ENCODE assay signal across 1 cellular context in the genomic region with DNA sequence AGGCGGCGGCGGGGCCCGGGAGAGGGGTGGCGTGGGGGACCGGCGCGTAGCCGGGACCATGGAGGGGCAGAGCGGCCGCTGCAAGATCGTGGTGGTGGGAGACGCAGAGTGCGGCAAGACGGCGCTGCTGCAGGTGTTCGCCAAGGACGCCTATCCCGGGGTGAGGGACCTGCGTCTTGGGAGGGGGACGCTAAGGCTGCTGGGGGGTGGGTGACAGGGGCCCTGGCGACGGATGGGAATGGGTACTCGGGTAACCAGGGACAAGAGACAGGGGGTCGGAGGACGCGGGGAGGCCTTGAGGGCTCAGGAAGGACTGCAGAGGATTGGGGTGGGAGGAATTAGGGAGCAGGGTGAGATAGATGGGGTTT.
A peak's percentile ranks its signal among the peaks of the same experiment; 100 is the strongest.
TF ChIP-seq lines count a peak whose summit lies in the region.

No MANE protein-coding gene starts in this region.

TF ChIP-seq in K562, 482 proteins besides CTCF, POLR2A, EP300 and RAD21:
- TF ChIP-seq XRCC4 (IDR thresholded peaks at IDR 0.05; ENCODE audit: extremely low read depth, insufficient read depth, insufficient read length) (no peak), CHD1 (IDR thresholded peaks at IDR 0.05; ENCODE audit: low read length) (no peak), SETDB1 (IDR thresholded peaks at IDR 0.05; ENCODE audit: low read length) (no peak), RBM22 (IDR thresholded peaks at IDR 0.05; ENCODE audit: low read depth, low read length, poor library complexity, severe bottlenecking) (no peak), PCBP1 (IDR thresholded peaks at IDR 0.05; ENCODE audit: low read depth, low read length, poor library complexity, severe bottlenecking) (peak; percentile 70), PCBP2 (IDR thresholded peaks at IDR 0.05; ENCODE audit: low read depth, low read length, poor library complexity, severe bottlenecking) (no peak), ZNF75A (CRISPR knock-in tag; IDR thresholded peaks at IDR 0.05) (no peak), ZNF212 (CRISPR knock-in tag; IDR thresholded peaks at IDR 0.05) (no peak), ZFP30 (CRISPR knock-in tag; IDR thresholded peaks at IDR 0.05; ENCODE audit: borderline replicate concordance) (no peak), PYGO2 (tag; IDR thresholded peaks at IDR 0.05) (no peak), CEBPG (CRISPR knock-in tag; IDR thresholded peaks at IDR 0.05) (no peak), CEBPG (tag; conservative IDR thresholded peaks at IDR 0.05 in 1 of 2, IDR thresholded peaks at IDR 0.05 in 1 of 2) (no peak), CBX3 (IDR thresholded peaks at IDR 0.05; ENCODE audit: borderline replicate concordance in 1 of 2, low read length in 2 of 2) (no peak), NFE2L1 (tag; IDR thresholded peaks at IDR 0.05; ENCODE audit: borderline replicate concordance, low read depth) (no peak), VEZF1 (CRISPR knock-in tag; IDR thresholded peaks at IDR 0.05) (peak; percentile 40), MAFF (IDR thresholded peaks at IDR 0.05; ENCODE audit: low read length) (no peak), TEAD4 (IDR thresholded peaks at IDR 0.05; ENCODE audit: low read length) (no peak), TEAD4 (CRISPR knock-in tag; IDR thresholded peaks at IDR 0.05; ENCODE audit: borderline replicate concordance) (no peak), MTA1 (IDR thresholded peaks at IDR 0.05; ENCODE audit: borderline replicate concordance) (0 out of 2 replicates have a peak, but pooled peaks have one; percentile 27)
- TF ChIP-seq, protein P1, sequence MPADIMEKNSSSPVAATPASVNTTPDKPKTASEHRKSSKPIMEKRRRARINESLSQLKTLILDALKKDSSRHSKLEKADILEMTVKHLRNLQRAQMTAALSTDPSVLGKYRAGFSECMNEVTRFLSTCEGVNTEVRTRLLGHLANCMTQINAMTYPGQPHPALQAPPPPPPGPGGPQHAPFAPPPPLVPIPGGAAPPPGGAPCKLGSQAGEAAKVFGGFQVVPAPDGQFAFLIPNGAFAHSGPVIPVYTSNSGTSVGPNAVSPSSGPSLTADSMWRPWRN (IDR thresholded peaks at IDR 0.05; ENCODE audit: low read depth): no peak
- TF ChIP-seq, protein P2, sequence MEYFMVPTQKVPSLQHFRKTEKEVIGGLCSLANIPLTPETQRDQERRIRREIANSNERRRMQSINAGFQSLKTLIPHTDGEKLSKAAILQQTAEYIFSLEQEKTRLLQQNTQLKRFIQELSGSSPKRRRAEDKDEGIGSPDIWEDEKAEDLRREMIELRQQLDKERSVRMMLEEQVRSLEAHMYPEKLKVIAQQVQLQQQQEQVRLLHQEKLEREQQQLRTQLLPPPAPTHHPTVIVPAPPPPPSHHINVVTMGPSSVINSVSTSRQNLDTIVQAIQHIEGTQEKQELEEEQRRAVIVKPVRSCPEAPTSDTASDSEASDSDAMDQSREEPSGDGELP (CRISPR knock-in tag; IDR thresholded peaks at IDR 0.05; ENCODE audit: borderline replicate concordance): no peak
TF ChIP-seq in K562: peak in this region for 3.
